Comparison of ENCODE assay signal across 8 cellular contexts in genomic region chrY:12662745-12663576, GRCh38. TPM values are rescaled to one million over a fixed set of nuclear protein-coding genes. Genes with fewer than 3 reads are reported as not detected.
DNase-seq lines count a peak whose midpoint lies in the region; TF ChIP-seq lines count a peak whose summit lies in the region.

No MANE protein-coding gene starts in this region.

- H3K4me3 ChIP-seq in GM12864 (ENCODE audit: low read depth, low read length) (peak overlapping the region; percentile 71), liver (ENCODE audit: low read depth in 1 of 3, low read length in 3 of 3) (peak overlapping the region in 2 of 3 donors; percentile 18 to 46), urinary bladder (ENCODE audit: low read depth, low read length) (peak overlapping the region; percentile 71)

- TF ChIP-seq RAD21 in liver (IDR thresholded peaks at IDR 0.05) = no peak

- no peaks in the 10 kb centered on the region for H3K36me3 ChIP-seq in liver (ENCODE audit: control insufficient read depth in 4 of 4, insufficient read depth in 3 of 4, low read depth in 1 of 4, low read length in 3 of 4)
- H3K36me3 ChIP-seq in urinary bladder (ENCODE audit: insufficient read depth) = no peaks in the 10 kb centered on the region

- TF ChIP-seq CTCF in GM12864 (IDR thresholded peaks at IDR 0.05; ENCODE audit: low read depth, low read length, missing control alignments) (no peak), liver (IDR thresholded peaks at IDR 0.05; ENCODE audit: low read depth, low read length, missing input control) (no peak)

- no peaks in the 10 kb centered on the region for H3K27me3 ChIP-seq in liver (ENCODE audit: control insufficient read depth in 4 of 4, insufficient read depth in 4 of 4, low read length in 3 of 4)

- peak overlapping the region in 1 of 2 donors; percentile 46 for H3K27ac ChIP-seq in liver (ENCODE audit: low read depth in 1 of 2, low read length in 2 of 2)
- H3K27ac ChIP-seq in urinary bladder (ENCODE audit: low read depth) = peak overlapping the region; percentile 71

- peaks cover 0 to 1% (median 0%) of the 10 kb centered on the region in 4 donors for H3K4me1 ChIP-seq in liver (ENCODE audit: control insufficient read depth in 4 of 4, insufficient read depth in 4 of 4, low read length in 3 of 4)
- H3K4me1 ChIP-seq in urinary bladder (ENCODE audit: insufficient read depth) = no peaks in the 10 kb centered on the region

- DNase-seq in GM12864 (ENCODE audit: low read depth) (peak; percentile 49), HT1080 (ENCODE audit: low read depth) (peak; percentile 39), T-helper 9 cell (no peak), SK-N-DZ (ENCODE audit: low spot score) (no peak)
- DNase-seq in activated effector memory CD4-positive, alpha-beta T cell treated with Interleukin-2 at 50 U/mL for 16 hours = peak; percentile 19
- no peak for DNase-seq in effector CD4-positive, alpha-beta T cell

- peak overlapping the region in 1 of 2 donors; percentile 21 for H3K9ac ChIP-seq in liver (ENCODE audit: low read depth in 1 of 2, low read length in 2 of 2)

- 6% methylated on average over 40 of the region's 40 CpGs for WGBS in liver
- WGBS in urinary bladder = under 1% methylated on average over 40 of the region's 40 CpGs

- no peaks in the 10 kb centered on the region for H3K9me3 ChIP-seq in liver (ENCODE audit: control insufficient read depth in 4 of 4, low read length in 3 of 4)

TF ChIP-seq in liver, 16 proteins besides CTCF, POLR2A, EP300 and RAD21:
- TF ChIP-seq NR2F2 (IDR thresholded peaks at IDR 0.05) (no peak), HNF4G (IDR thresholded peaks at IDR 0.05) (no peak), YY1 (IDR thresholded peaks at IDR 0.05) (peak; percentile 76)

RNA-seq across cellular contexts. Expression of gene USP9Y, which starts 38.1 kb away (rescaled TPM):
- 3.6 and 5.4 TPM in 2 replicates for total RNA-seq in HT1080 (2014; rRNA removed; shearing (Covaris generic))
- polyA plus RNA-seq in HT1080 (2015; cell fraction: cytosol; rRNA removed) = 5.1 and 6.3 TPM in 2 replicates
- 32.8 and 35.8 TPM in 2 replicates for polyA plus RNA-seq in HT1080 (2015; cell fraction: nucleus; rRNA removed)
- total RNA-seq in liver (10 to 100 TPM in 1 of 2 donors, not detected in 1; 10.1 TPM), urinary bladder (under 0.01 TPM)
- polyA plus RNA-seq in liver (1 to 10 TPM in 1 of 2 donors, not detected in 1; 3.7 TPM), urinary bladder (13.1 TPM)
- polyA plus RNA-seq in SK-N-DZ (2014; cell fraction: cytosol; rRNA removed) = not detected in 2 replicates
- not detected in 2 replicates for polyA plus RNA-seq in SK-N-DZ (2014; cell fraction: nucleus; rRNA removed)

Comparison
In these comparisons a context has a peak if more than half of its experiments do, and no peak if none do; other contexts are left out.
1. DNase-seq: peak in GM12864 (single experiment), HT1080 (single experiment) and activated effector memory CD4-positive, alpha-beta T cell treated with Interleukin-2 at 50 U/mL for 16 hours (single experiment); none in T-helper 9 cell (single experiment), effector CD4-positive, alpha-beta T cell (single experiment) and SK-N-DZ (single experiment).
2. Peak in every context shown above with its lines, with median percentiles within 50 percentile points of each other: H3K4me3 ChIP-seq.